Comparison of ENCODE assay signal across 15 cellular contexts in genomic region chr9:118929317-118929716, GRCh38.
DNase-seq lines count a peak whose midpoint lies in the region; ATAC-seq and TF ChIP-seq lines count a peak whose summit lies in the region.
"Had no signal": no experiment of that assay in that cellular context is flagged by ENCODE, and none has a peak within 500 bp of the region (broad histone marks: within the 10 kb centered on the region; RNA-seq: fewer than 3 reads in every experiment).

No MANE protein-coding gene starts in this region.

- dilution Hi-C loops in mammary epithelial cell (cut with HindIII; ENCODE audit: low sequenced_read_pairs): no loop called here

- no peaks in the 10 kb centered on the region for H3K36me3 ChIP-seq in mammary epithelial cell (ENCODE audit: insufficient read depth, low read length)
- H3K36me3 ChIP-seq in mesenchymal stem cell (ENCODE audit: control insufficient read depth in 1 of 2, insufficient read depth in 2 of 2, low read depth in 1 of 2, low read length in 2 of 2): no peaks in the 10 kb centered on the region
- H3K36me3 ChIP-seq: adrenal gland, BLaER1, neutrophil, upper lobe of right lung had no signal

- CTCF ChIA-PET in mammary epithelial cell (lab: Charles Lee; ENCODE audit: low non-redundant PET): interaction anchor here (0.6 kb wide), 1 partner anchor 59 kb away, joined by 9 read pairs; no protein-coding TSS in a partner anchor

- H3K9ac ChIP-seq in mammary epithelial cell (ENCODE audit: insufficient read depth, low read length): no peak overlapping the region
- H3K9ac ChIP-seq in mesenchymal stem cell (ENCODE audit: low read length): peak overlapping the region; percentile 33
- H3K9ac ChIP-seq: BLaER1 had no signal

- no peaks in the 10 kb centered on the region for H3K4me1 ChIP-seq in mammary epithelial cell (ENCODE audit: insufficient read depth, low read length)
- peaks cover 4% of the 10 kb centered on the region for H3K4me1 ChIP-seq in mesenchymal stem cell (ENCODE audit: control insufficient read depth, insufficient read depth, low read depth, low read length)
- H3K4me1 ChIP-seq: adrenal gland, BLaER1, upper lobe of right lung had no signal

- H3K27ac ChIP-seq in mammary epithelial cell (ENCODE audit: insufficient read depth, low read depth, low read length) (no peak overlapping the region), mesenchymal stem cell (ENCODE audit: low read length, poor library complexity, severe bottlenecking) (no peak overlapping the region)
- H3K27ac ChIP-seq: adrenal gland, BLaER1, neutrophil, upper lobe of right lung had no signal

- 69% methylated on average over 2 of the region's 2 CpGs for WGBS in mammary epithelial cell (ENCODE audit: low coverage, missing lambda C conversion rate)
- WGBS in mesenchymal stem cell: 0% methylated on average over 1 of the region's 2 CpGs

- H3K9me3 ChIP-seq in mammary epithelial cell (replicated peaks; ENCODE audit: insufficient read depth, low read length) (no peaks in the 10 kb centered on the region), mesenchymal stem cell (ENCODE audit: control insufficient read depth, low read length) (no peaks in the 10 kb centered on the region)
- H3K9me3 ChIP-seq: adrenal gland, BLaER1, neutrophil, upper lobe of right lung had no signal

- no peak overlapping the region for H2AFZ ChIP-seq in mammary epithelial cell (ENCODE audit: low read depth, low read length)
- no peak overlapping the region for H2AFZ ChIP-seq in mesenchymal stem cell (ENCODE audit: low read depth, low read length)

- no peak for TF ChIP-seq CTCF in mammary epithelial cell (conservative IDR thresholded peaks at IDR 0.05 in 1 of 2, IDR thresholded peaks at IDR 0.05 in 1 of 2; ENCODE audit: extremely low read depth in 1 of 2, insufficient read depth in 1 of 2, low read depth in 1 of 2, low read length in 2 of 2)

- no peak overlapping the region for H4K8ac ChIP-seq in mesenchymal stem cell (ENCODE audit: low read length)

- no peak overlapping the region for H3K4ac ChIP-seq in mesenchymal stem cell (ENCODE audit: low read depth in 1 of 2, low read length in 2 of 2)

- H2AK5ac ChIP-seq in mesenchymal stem cell (ENCODE audit: low read length, severe bottlenecking): no peak overlapping the region

- no peak overlapping the region for H3K23ac ChIP-seq in mesenchymal stem cell (ENCODE audit: low read length in 2 of 2)

- no peaks in the 10 kb centered on the region for H3K79me1 ChIP-seq in mesenchymal stem cell (replicated peaks; ENCODE audit: low read length, poor library complexity, severe bottlenecking)

- no peak overlapping the region for H2BK15ac ChIP-seq in mesenchymal stem cell (ENCODE audit: low read depth, poor library complexity, severe bottlenecking)

- no peak overlapping the region for H2BK5ac ChIP-seq in mesenchymal stem cell (ENCODE audit: low read depth, low read length, poor library complexity, severe bottlenecking)

- ATAC-seq in HG03565 (IDR thresholded peaks at IDR 0.05; ENCODE audit: unreplicated experiment) (no peak), GM18870 (IDR thresholded peaks at IDR 0.05; ENCODE audit: unreplicated experiment) (no peak), GM21381 (IDR thresholded peaks at IDR 0.05; ENCODE audit: unreplicated experiment) (no peak)
- ATAC-seq: K562; stimulated activated effector memory CD8-positive, alpha-beta T cell treated with anti-CD3 and anti-CD28 coated beads, Interleukin-12 subunit alpha, Interleukin-12 subunit beta, amount 100 ng/mL, for 72 hours; upper lobe of right lung had no signal

- H3K27me3 ChIP-seq in mammary epithelial cell (ENCODE audit: insufficient read depth, low read length) (no peaks in the 10 kb centered on the region), mesenchymal stem cell (ENCODE audit: control insufficient read depth in 1 of 2, insufficient read depth in 1 of 2, low read length in 2 of 2) (no peaks in the 10 kb centered on the region)
- H3K27me3 ChIP-seq: adrenal gland, BLaER1, neutrophil, upper lobe of right lung had no signal

- H3K18ac ChIP-seq in mesenchymal stem cell (ENCODE audit: low read depth in 1 of 2, low read length in 2 of 2): no peak overlapping the region

- in situ Hi-C loops in mammary epithelial cell (cut with MboI; ENCODE audit: low sequenced_read_pairs in 2 of 2): no loop called here

- no peak overlapping the region for H2BK120ac ChIP-seq in mesenchymal stem cell (ENCODE audit: low read depth, low read length)

- no peak overlapping the region for H3K4me3 ChIP-seq in mammary epithelial cell (replicated peaks in 1 of 3; ENCODE audit: insufficient read depth in 1 of 3, low read depth in 2 of 3, low read length in 3 of 3)
- H3K4me3 ChIP-seq in mesenchymal stem cell (ENCODE audit: insufficient read depth in 1 of 2, low read depth in 1 of 2, low read length in 2 of 2): no peak overlapping the region
- H3K4me3 ChIP-seq: adrenal gland, BLaER1, K562, upper lobe of right lung had no signal

- no peaks in the 10 kb centered on the region for H3K79me2 ChIP-seq in mammary epithelial cell (ENCODE audit: insufficient read depth, low read length)

- H3K4me2 ChIP-seq in mammary epithelial cell (ENCODE audit: insufficient read depth, low read depth, low read length): no peak overlapping the region
- no peak overlapping the region for H3K4me2 ChIP-seq in mesenchymal stem cell (ENCODE audit: low read length, poor library complexity, severe bottlenecking)
- H3K4me2 ChIP-seq: BLaER1 had no signal

- DNase-seq in AG20443 (ENCODE audit: low spot score) (peak; percentile 83), HT1080 (ENCODE audit: low read depth) (peak; percentile 77), mammary epithelial cell (peak; percentile 55), mesenchymal stem cell (peak; percentile 72), cortex of kidney (lab: John Stamatoyannopoulos, UW) (no peak)
- DNase-seq: activated CD4-positive, alpha-beta memory T cell treated with anti-CD3 and anti-CD28 coated beads for 36 hours; adrenal gland; upper lobe of right lung had no signal

- no peak overlapping the region for H2BK12ac ChIP-seq in mesenchymal stem cell (ENCODE audit: low read length in 2 of 2)

- H4K20me1 ChIP-seq in mammary epithelial cell (ENCODE audit: insufficient read depth, low read length): no peaks in the 10 kb centered on the region
- H4K20me1 ChIP-seq: BLaER1 had no signal

- H3K14ac ChIP-seq in mesenchymal stem cell (ENCODE audit: low read length in 2 of 2): no peak overlapping the region

- BruUV-seq in mammary epithelial cell (replicated peaks; lab: Mats Ljungman, UMichigan): no TSS peak

- intact Hi-C loops in mammary epithelial cell (cut with micrococcal nuclease): no loop called here

- no peak overlapping the region for H4K91ac ChIP-seq in mesenchymal stem cell (ENCODE audit: low read length)
